In the genomic region with DNA sequence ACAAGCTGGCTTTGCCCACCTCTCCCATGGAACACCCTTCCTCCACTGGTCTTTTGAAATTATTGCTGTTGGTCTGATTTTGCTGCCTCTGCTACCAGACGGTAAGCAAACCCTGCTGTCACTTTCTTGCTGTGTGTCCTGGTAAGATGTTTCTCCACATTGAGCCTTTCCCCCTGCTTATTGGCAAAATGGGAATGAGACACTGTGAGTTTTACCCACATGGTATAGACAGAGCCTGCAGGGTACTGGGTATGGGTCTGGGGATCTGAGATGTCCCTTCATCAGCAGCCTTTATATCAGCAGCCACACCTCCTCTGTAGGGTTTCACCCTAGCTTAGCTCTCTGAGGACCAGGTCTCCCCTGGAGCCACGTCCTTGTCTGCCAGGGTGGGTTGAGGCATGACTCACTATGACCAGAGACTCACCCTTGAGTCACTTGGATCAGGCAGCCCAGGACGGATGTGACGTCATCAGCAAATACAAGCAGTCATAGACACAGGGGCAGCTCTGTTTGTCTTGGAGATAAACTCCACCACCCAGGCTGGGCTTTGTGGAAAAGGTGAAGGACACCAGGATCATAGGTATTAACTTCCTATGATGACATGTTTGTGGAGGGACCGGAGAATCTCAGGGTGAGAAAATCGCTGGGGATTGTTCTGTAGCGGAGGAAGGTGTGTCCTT, we compare ENCODE assay signal across 9 cellular contexts. TPM values are rescaled to one million over a fixed set of nuclear protein-coding genes. Genes with fewer than 3 reads are reported as not detected.
DNase-seq lines count a peak whose midpoint lies in the region; ATAC-seq and TF ChIP-seq lines count a peak whose summit lies in the region.
"Had no signal": no experiment of that assay in that cellular context is flagged by ENCODE, and none has a peak within 500 bp of the region (broad histone marks: within the 10 kb centered on the region; RNA-seq: fewer than 3 reads in every experiment).

No MANE protein-coding gene starts in this region.

- no peaks in the 10 kb centered on the region for H3K9me3 Mint-ChIP-seq in activated CD4-positive, alpha-beta T cell treated with anti-CD3 and anti-CD28 coated beads for 36 hours (ENCODE audit: low read depth)

- H3K4me3 Mint-ChIP-seq in activated CD4-positive, alpha-beta T cell treated with anti-CD3 and anti-CD28 coated beads for 36 hours, result no peak overlapping the region
- H3K4me3 Mint-ChIP-seq: activated B cell treated with CpG ODN at 0.5 μM for 24 hours had no signal

- H3K36me3 Mint-ChIP-seq in activated CD4-positive, alpha-beta T cell treated with anti-CD3 and anti-CD28 coated beads for 36 hours (ENCODE audit: low read depth), result no peaks in the 10 kb centered on the region

- H3K4me3 ChIP-seq in fibroblast of mammary gland (ENCODE audit: control insufficient read depth, low read depth, low read length), result no peak overlapping the region

- TF ChIP-seq POLR2A in GM18505 (IDR thresholded peaks at IDR 0.05; ENCODE audit: borderline replicate concordance, extremely low read depth, insufficient read depth, insufficient read length), result no peak

- DNase-seq in activated CD4-positive, alpha-beta T cell treated with anti-CD3 and anti-CD28 coated beads for 36 hours, result peak; percentile 64
- DNase-seq in activated CD4-positive, alpha-beta T cell treated with anti-CD3 and anti-CD28 coated beads, Interleukin-2, amount 50 U/mL, for 1 hour, result no peak
- peak; percentile 97 for DNase-seq in RPMI7951 (ENCODE audit: low read depth)
- DNase-seq in fibroblast of mammary gland (ENCODE audit: low read depth), result peak; percentile 98
- peak; percentile 29 to 38 for DNase-seq in stimulated activated CD8-positive, alpha-beta memory T cell treated with anti-CD3 and anti-CD28 coated beads, Interleukin-15, amount 100 ng/mL, for 48 hours (ENCODE audit: low read depth in 2 of 2)
- no peak for DNase-seq in NCI-H1105 (lab: John Stamatoyannopoulos, UW)
- DNase-seq: activated B cell treated with CpG ODN at 0.5 μM for 24 hours had no signal

- intact Hi-C loops in activated CD4-positive, alpha-beta T cell treated with anti-CD3 and anti-CD28 coated beads for 36 hours (cut with DNase I, micrococcal nuclease), result no loop called here

- peaks cover under 1% of the 10 kb centered on the region for H3K27me3 Mint-ChIP-seq in activated CD4-positive, alpha-beta T cell treated with anti-CD3 and anti-CD28 coated beads for 36 hours

- POLR2A ChIA-PET in activated CD4-positive, alpha-beta T cell treated with anti-CD3 and anti-CD28 coated beads for 36 hours (lab: Charles Lee), result interaction anchor here (0.6 kb wide), 1 partner anchor 116 kb away, joined by 3 read pairs; no protein-coding TSS in a partner anchor

- ATAC-seq in activated CD4-positive, alpha-beta T cell treated with anti-CD3 and anti-CD28 coated beads for 36 hours, result peak; percentile 90
- no peak for ATAC-seq in GM18505 (IDR thresholded peaks at IDR 0.05; ENCODE audit: unreplicated experiment)
- no peak for ATAC-seq in HG03460 (IDR thresholded peaks at IDR 0.05; ENCODE audit: unreplicated experiment)

- H3K27ac Mint-ChIP-seq in activated CD4-positive, alpha-beta T cell treated with anti-CD3 and anti-CD28 coated beads for 36 hours, result no peak overlapping the region
- H3K27ac Mint-ChIP-seq: activated B cell treated with CpG ODN at 0.5 μM for 24 hours had no signal

- CTCF ChIA-PET in activated CD4-positive, alpha-beta T cell treated with anti-CD3 and anti-CD28 coated beads for 36 hours (lab: Charles Lee), result interaction anchor here (1.2 to 3.1 kb wide), 5 partner anchors 11 to 423 kb away, joined by 3 to 8 read pairs (median 4); a partner anchor contains a TSS

- no peak for TF ChIP-seq CTCF in fibroblast of mammary gland (conservative IDR thresholded peaks at IDR 0.05; ENCODE audit: control insufficient read depth, insufficient read depth, low read depth, low read length)

- H3K4me1 Mint-ChIP-seq in activated CD4-positive, alpha-beta T cell treated with anti-CD3 and anti-CD28 coated beads for 36 hours, result no peaks in the 10 kb centered on the region

RNA-seq across cellular contexts. Expression of a gene that starts 17.9 kb away (rescaled TPM):
- total RNA-seq in activated CD4-positive, alpha-beta T cell treated with anti-CD3 and anti-CD28 coated beads for 36 hours, result 1 to 10 TPM; 2.3 to 3.0 TPM
- total RNA-seq in RPMI7951 (2014; rRNA removed; shearing (Covaris generic)), result 7.1 and 9.4 TPM in 2 replicates

Comparison
In these comparisons a context has a peak if more than half of its experiments do, and no peak if none do; other contexts are left out.
1. DNase-seq: peak in activated CD4-positive, alpha-beta T cell treated with anti-CD3 and anti-CD28 coated beads for 36 hours (single experiment), RPMI7951 (single experiment), fibroblast of mammary gland (single experiment) and stimulated activated CD8-positive, alpha-beta memory T cell treated with anti-CD3 and anti-CD28 coated beads, Interleukin-15, amount 100 ng/mL, for 48 hours (2 of 2); none in activated CD4-positive, alpha-beta T cell treated with anti-CD3 and anti-CD28 coated beads, Interleukin-2, amount 50 U/mL, for 1 hour (single experiment) and NCI-H1105 (single experiment).